4 cellular contexts compared by ENCODE assay signal in genomic region chr11:62166371-62166770, GRCh38. TPM values are rescaled to one million over a fixed set of nuclear protein-coding genes. Genes with fewer than 3 reads are reported as not detected.
"Had no signal": no experiment of that assay in that cellular context is flagged by ENCODE, and none has a peak within 500 bp of the region (broad histone marks: within the 10 kb centered on the region; RNA-seq: fewer than 3 reads in every experiment).

No MANE protein-coding gene starts in this region.

- DNase-seq: GDM1, GF-D8 had no signal

- ATAC-seq: GM12878 had no signal

- H3K4me3 ChIP-seq: GM12878 had no signal

RNA-seq across cellular contexts. Expression of gene SCGB1D1, which starts 23.6 kb away (rescaled TPM):
- total RNA-seq: G401, GM12878 had no signal
- polyA plus RNA-seq: GM12878 had no signal

RNA-seq across cellular contexts. Expression of gene SCGB2A1, which starts 42.1 kb away (rescaled TPM):
- total RNA-seq: G401, GM12878 had no signal
- polyA plus RNA-seq: GM12878 had no signal
